ENCODE assay signal across 1 cellular context in genomic region chr10:35126062-35126529, GRCh38.
TF ChIP-seq lines count a peak whose summit lies in the region.

No MANE protein-coding gene starts in this region.

TF ChIP-seq in SK-N-SH, 30 proteins besides CTCF, POLR2A, EP300 and RAD21 (continued from another document):
- TF ChIP-seq PBX3 (IDR thresholded peaks at IDR 0.05) (no peak), NFIC (IDR thresholded peaks at IDR 0.05; ENCODE audit: borderline replicate concordance) (no peak), RFX5 (IDR thresholded peaks at IDR 0.05; ENCODE audit: low read length) (no peak), CHD2 (IDR thresholded peaks at IDR 0.05; ENCODE audit: low read length, partially characterized antibody) (no peak), NRF1 (IDR thresholded peaks at IDR 0.05; ENCODE audit: low read depth, low read length) (no peak)
- TF ChIP-seq, protein P1, sequence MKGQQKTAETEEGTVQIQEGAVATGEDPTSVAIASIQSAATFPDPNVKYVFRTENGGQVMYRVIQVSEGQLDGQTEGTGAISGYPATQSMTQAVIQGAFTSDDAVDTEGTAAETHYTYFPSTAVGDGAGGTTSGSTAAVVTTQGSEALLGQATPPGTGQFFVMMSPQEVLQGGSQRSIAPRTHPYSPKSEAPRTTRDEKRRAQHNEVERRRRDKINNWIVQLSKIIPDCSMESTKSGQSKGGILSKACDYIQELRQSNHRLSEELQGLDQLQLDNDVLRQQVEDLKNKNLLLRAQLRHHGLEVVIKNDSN (IDR thresholded peaks at IDR 0.05; ENCODE audit: borderline replicate concordance, low read depth): no peak
- TF ChIP-seq, protein P2, sequence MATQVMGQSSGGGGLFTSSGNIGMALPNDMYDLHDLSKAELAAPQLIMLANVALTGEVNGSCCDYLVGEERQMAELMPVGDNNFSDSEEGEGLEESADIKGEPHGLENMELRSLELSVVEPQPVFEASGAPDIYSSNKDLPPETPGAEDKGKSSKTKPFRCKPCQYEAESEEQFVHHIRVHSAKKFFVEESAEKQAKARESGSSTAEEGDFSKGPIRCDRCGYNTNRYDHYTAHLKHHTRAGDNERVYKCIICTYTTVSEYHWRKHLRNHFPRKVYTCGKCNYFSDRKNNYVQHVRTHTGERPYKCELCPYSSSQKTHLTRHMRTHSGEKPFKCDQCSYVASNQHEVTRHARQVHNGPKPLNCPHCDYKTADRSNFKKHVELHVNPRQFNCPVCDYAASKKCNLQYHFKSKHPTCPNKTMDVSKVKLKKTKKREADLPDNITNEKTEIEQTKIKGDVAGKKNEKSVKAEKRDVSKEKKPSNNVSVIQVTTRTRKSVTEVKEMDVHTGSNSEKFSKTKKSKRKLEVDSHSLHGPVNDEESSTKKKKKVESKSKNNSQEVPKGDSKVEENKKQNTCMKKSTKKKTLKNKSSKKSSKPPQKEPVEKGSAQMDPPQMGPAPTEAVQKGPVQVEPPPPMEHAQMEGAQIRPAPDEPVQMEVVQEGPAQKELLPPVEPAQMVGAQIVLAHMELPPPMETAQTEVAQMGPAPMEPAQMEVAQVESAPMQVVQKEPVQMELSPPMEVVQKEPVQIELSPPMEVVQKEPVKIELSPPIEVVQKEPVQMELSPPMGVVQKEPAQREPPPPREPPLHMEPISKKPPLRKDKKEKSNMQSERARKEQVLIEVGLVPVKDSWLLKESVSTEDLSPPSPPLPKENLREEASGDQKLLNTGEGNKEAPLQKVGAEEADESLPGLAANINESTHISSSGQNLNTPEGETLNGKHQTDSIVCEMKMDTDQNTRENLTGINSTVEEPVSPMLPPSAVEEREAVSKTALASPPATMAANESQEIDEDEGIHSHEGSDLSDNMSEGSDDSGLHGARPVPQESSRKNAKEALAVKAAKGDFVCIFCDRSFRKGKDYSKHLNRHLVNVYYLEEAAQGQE (IDR thresholded peaks at IDR 0.05; ENCODE audit: low read depth, low read length): no peak
